10 cellular contexts compared by ENCODE assay signal in genomic region chr18:11741505-11742145, GRCh38. TPM values are rescaled to one million over a fixed set of nuclear protein-coding genes. Genes with fewer than 3 reads are reported as not detected.
DNase-seq lines count a peak whose midpoint lies in the region; ATAC-seq and TF ChIP-seq lines count a peak whose summit lies in the region.
"Had no signal": no experiment of that assay in that cellular context is flagged by ENCODE, and none has a peak within 500 bp of the region (broad histone marks: within the 10 kb centered on the region; RNA-seq: fewer than 3 reads in every experiment).

No MANE protein-coding gene starts in this region.

- POLR2A ChIA-PET in CD8-positive, alpha-beta T cell (lab: Charles Lee): no interaction called here
- POLR2A ChIA-PET in WTC11 (lab: Charles Lee): no interaction called here

- peak; percentile 61 for TF ChIP-seq CTCF in CD8-positive, alpha-beta T cell (IDR thresholded peaks at IDR 0.05)
- peak; percentile 93 for TF ChIP-seq CTCF in HL-60 (IDR thresholded peaks at IDR 0.05; ENCODE audit: insufficient read depth, low read length)
- TF ChIP-seq CTCF in WTC11 (IDR thresholded peaks at IDR 0.05): peak; percentile 37; the same call in 1 of the 2 replicates
- TF ChIP-seq CTCF in right lobe of liver (IDR thresholded peaks at IDR 0.05): peak; percentile 40 to 48 (median 44)
- peak in 1 of 2 donors; percentile 41 for TF ChIP-seq CTCF in suprapubic skin (IDR thresholded peaks at IDR 0.05)

- peak; percentile 44 for ATAC-seq in CD8-positive, alpha-beta T cell
- ATAC-seq in WTC11: peak; percentile 71
- ATAC-seq in right lobe of liver: peak in 2 of 4 donors; percentile 48 to 49
- no peak for ATAC-seq in GM19328 (IDR thresholded peaks at IDR 0.05; ENCODE audit: unreplicated experiment)
- no peak for ATAC-seq in HG03520 (IDR thresholded peaks at IDR 0.05; ENCODE audit: unreplicated experiment)

- no peak overlapping the region for H3K27ac Mint-ChIP-seq in CD8-positive, alpha-beta T cell
- H3K27ac Mint-ChIP-seq in WTC11: no peak overlapping the region

- H3K27me3 ChIP-seq in CD8-positive, alpha-beta T cell (ENCODE audit: insufficient read depth, low read length): no peaks in the 10 kb centered on the region
- peaks cover 21% of the 10 kb centered on the region for H3K27me3 ChIP-seq in HL-60 (ENCODE audit: insufficient read depth, poor library complexity, severe bottlenecking)
- no peaks in the 10 kb centered on the region for H3K27me3 ChIP-seq in right lobe of liver
- H3K27me3 ChIP-seq in suprapubic skin: peaks cover 3% of the 10 kb centered on the region
- H3K27me3 ChIP-seq: thyroid gland had no signal

- CTCF ChIA-PET in CD8-positive, alpha-beta T cell (lab: Charles Lee): interaction anchor here (0.7 to 1.0 kb wide), 2 partner anchors 8 to 193 kb away, joined by 3 read pairs; no protein-coding TSS in a partner anchor
- CTCF ChIA-PET in WTC11 (lab: Charles Lee): interaction anchor here (0.6 to 4.1 kb wide), 15 partner anchors 9 to 298 kb away, joined by 3 to 25 read pairs (median 4); partner anchors contain the start of gene GNAL

- H3K4me3 ChIP-seq in CD8-positive, alpha-beta T cell (ENCODE audit: low read depth, low read length): no peak overlapping the region
- no peak overlapping the region for H3K4me3 ChIP-seq in HL-60 (replicated peaks; ENCODE audit: insufficient read depth, low read length)
- no peak overlapping the region for H3K4me3 ChIP-seq in right lobe of liver
- H3K4me3 ChIP-seq in suprapubic skin: no peak overlapping the region
- H3K4me3 ChIP-seq: thyroid gland had no signal

- H3K27ac ChIP-seq in CD8-positive, alpha-beta T cell (ENCODE audit: low read depth, low read length): no peak overlapping the region
- H3K27ac ChIP-seq in HL-60 (replicated peaks) (no peak overlapping the region), right lobe of liver (no peak overlapping the region), suprapubic skin (no peak overlapping the region)
- H3K27ac ChIP-seq: thyroid gland had no signal

- no peaks in the 10 kb centered on the region for H3K36me3 ChIP-seq in CD8-positive, alpha-beta T cell (ENCODE audit: insufficient read depth, low read length)
- H3K36me3 ChIP-seq in right lobe of liver (no peaks in the 10 kb centered on the region), suprapubic skin (no peaks in the 10 kb centered on the region)
- H3K36me3 ChIP-seq: thyroid gland had no signal

- no peak overlapping the region for H3K4me3 Mint-ChIP-seq in CD8-positive, alpha-beta T cell
- no peak overlapping the region for H3K4me3 Mint-ChIP-seq in WTC11

- H3K27me3 Mint-ChIP-seq in CD8-positive, alpha-beta T cell (ENCODE audit: low read depth): peaks cover 35% of the 10 kb centered on the region
- H3K27me3 Mint-ChIP-seq in WTC11 (ENCODE audit: low read depth): no peaks in the 10 kb centered on the region

- 56% methylated on average over 5 of the region's 5 CpGs for WGBS in right lobe of liver (ENCODE audit: insufficient coverage, low coverage, low lambda C conversion rate, missing lambda C conversion rate)
- 81% methylated on average over 5 of the region's 5 CpGs for WGBS in suprapubic skin

- DNase-seq in CD8-positive, alpha-beta T cell: no peak
- DNase-seq in HL-60 (ENCODE audit: low read depth in 1 of 2, low spot score in 1 of 2) (peak in 1 of 2 experiments; percentile 28), WTC11 (ENCODE audit: low spot score) (no peak), right lobe of liver (no peak), suprapubic skin (ENCODE audit: low spot score in 2 of 2) (no peak), mucosa of gallbladder (ENCODE audit: low spot score) (no peak)
- DNase-seq: activated CD4-positive, CD25-positive, alpha-beta regulatory T cell; thyroid gland had no signal

- no peak for TF ChIP-seq EP300 in suprapubic skin (IDR thresholded peaks at IDR 0.05)

- H3K9me3 Mint-ChIP-seq in CD8-positive, alpha-beta T cell: no peaks in the 10 kb centered on the region
- no peaks in the 10 kb centered on the region for H3K9me3 Mint-ChIP-seq in WTC11

- H3K4me1 Mint-ChIP-seq in CD8-positive, alpha-beta T cell (ENCODE audit: low read depth): no peaks in the 10 kb centered on the region
- H3K4me1 Mint-ChIP-seq in WTC11: peaks cover 36% of the 10 kb centered on the region

- intact Hi-C loops in CD8-positive, alpha-beta T cell (cut with DNase I, micrococcal nuclease): loop anchor here in 1 of 2 experiments (10.0 kb wide), 1 partner anchor 957 kb away; no protein-coding TSS in a partner anchor
- intact Hi-C loops in right lobe of liver (cut with DNase I): no loop called here

- H3K4me1 ChIP-seq in CD8-positive, alpha-beta T cell (ENCODE audit: insufficient read depth, low read length): no peaks in the 10 kb centered on the region
- H3K4me1 ChIP-seq in right lobe of liver (no peaks in the 10 kb centered on the region), suprapubic skin (no peaks in the 10 kb centered on the region)
- H3K4me1 ChIP-seq: thyroid gland had no signal

- no peaks in the 10 kb centered on the region for H3K9me3 ChIP-seq in CD8-positive, alpha-beta T cell (ENCODE audit: low read length)
- H3K9me3 ChIP-seq in right lobe of liver (no peaks in the 10 kb centered on the region), suprapubic skin (no peaks in the 10 kb centered on the region)
- H3K9me3 ChIP-seq: thyroid gland had no signal

- no peaks in the 10 kb centered on the region for H3K36me3 Mint-ChIP-seq in CD8-positive, alpha-beta T cell
- H3K36me3 Mint-ChIP-seq in WTC11: no peaks in the 10 kb centered on the region

- TF ChIP-seq POLR2A in right lobe of liver (IDR thresholded peaks at IDR 0.05) (no peak), suprapubic skin (IDR thresholded peaks at IDR 0.05) (no peak)

TF ChIP-seq in WTC11, 78 proteins besides CTCF, POLR2A, EP300 and RAD21 (continues in another document):
- TF ChIP-seq ETV6 (CRISPR knock-in tag; IDR thresholded peaks at IDR 0.05) (no peak), ATF3 (CRISPR knock-in tag; conservative IDR thresholded peaks at IDR 0.05) (no peak), ATF1 (CRISPR knock-in tag; IDR thresholded peaks at IDR 0.05) (no peak), E2F1 (CRISPR knock-in tag; IDR thresholded peaks at IDR 0.05) (no peak), E2F5 (CRISPR knock-in tag; IDR thresholded peaks at IDR 0.05) (no peak), SOX15 (CRISPR knock-in tag; IDR thresholded peaks at IDR 0.05) (no peak), FOXP4 (CRISPR knock-in tag; IDR thresholded peaks at IDR 0.05) (no peak), ATF2 (CRISPR knock-in tag; IDR thresholded peaks at IDR 0.05; ENCODE audit: borderline replicate concordance, low read depth) (no peak)

RNA-seq across cellular contexts. Expression of gene GNAL, which starts 52.6 kb away (rescaled TPM):
- under 1 TPM; 0.17 to 0.62 TPM for total RNA-seq in CD8-positive, alpha-beta T cell
- total RNA-seq in WTC11 (2021): 22.3 to 26.7 TPM (median 23.9 TPM) in 3 replicates
- total RNA-seq in right lobe of liver: 1 to 10 TPM in 4 of 6 experiments, under 1 TPM in 2; 0.19 to 1.9 (median 1.2) TPM
- total RNA-seq in suprapubic skin: 10 to 100 TPM in 3 of 4 donors, 1 to 10 TPM in 1; 8.7 to 17.2 (median 15.0) TPM
- 3.9 TPM for total RNA-seq in mucosa of gallbladder

Comparison
In these comparisons a context has a peak if more than half of its experiments do, and no peak if none do; other contexts are left out.
1. ATAC-seq: peak in CD8-positive, alpha-beta T cell (single experiment) and WTC11 (single experiment); none in GM19328 (single experiment) and HG03520 (single experiment).